In genomic region chr7:75565129-75565528, GRCh38 we compare ENCODE assay signal across 8 cellular contexts.
DNase-seq lines count a peak whose midpoint lies in the region; ATAC-seq and TF ChIP-seq lines count a peak whose summit lies in the region.

No MANE protein-coding gene starts in this region.

- POLR2A ChIA-PET in CD8-positive, alpha-beta T cell (lab: Charles Lee) = no interaction called here

- H3K27me3 Mint-ChIP-seq in dendritic cell treated with granulocyte-macrophage colony-stimulating factor and Interleukin-4, amounts not matched to agents 40 ng/mL and 50 ng/mL, for 4 days = no peaks in the 10 kb centered on the region
- peaks cover 12% of the 10 kb centered on the region for H3K27me3 Mint-ChIP-seq in mesothelial cell of epicardium (ENCODE audit: low read depth)
- no peaks in the 10 kb centered on the region for H3K27me3 Mint-ChIP-seq in CD8-positive, alpha-beta T cell (ENCODE audit: low read depth)

- in situ Hi-C loops in KBM-7 (cut with MboI; ENCODE audit: low pct_unique_long_range_greater_than_20kb, low sequenced_read_pairs) = no loop called here

- ATAC-seq in GM19023 (IDR thresholded peaks at IDR 0.05; ENCODE audit: unreplicated experiment) (no peak), HG02678 (IDR thresholded peaks at IDR 0.05; ENCODE audit: unreplicated experiment) (no peak)
- ATAC-seq in CD8-positive, alpha-beta T cell = no peak

- no peaks in the 10 kb centered on the region for H3K4me1 ChIP-seq in CD8-positive, alpha-beta T cell (ENCODE audit: insufficient read depth, low read length)

- no peak overlapping the region for H3K4me3 ChIP-seq in CD8-positive, alpha-beta T cell (ENCODE audit: low read depth, low read length)

- no peaks in the 10 kb centered on the region for H3K27me3 ChIP-seq in CD8-positive, alpha-beta T cell (ENCODE audit: insufficient read depth, low read length)

- peaks cover 29% of the 10 kb centered on the region for H3K4me1 Mint-ChIP-seq in dendritic cell treated with granulocyte-macrophage colony-stimulating factor and Interleukin-4, amounts not matched to agents 40 ng/mL and 50 ng/mL, for 4 days (ENCODE audit: low read depth)
- peaks cover 16% of the 10 kb centered on the region for H3K4me1 Mint-ChIP-seq in mesothelial cell of epicardium
- no peaks in the 10 kb centered on the region for H3K4me1 Mint-ChIP-seq in CD8-positive, alpha-beta T cell (ENCODE audit: low read depth)

- no peaks in the 10 kb centered on the region for H3K9me3 Mint-ChIP-seq in dendritic cell treated with granulocyte-macrophage colony-stimulating factor and Interleukin-4, amounts not matched to agents 40 ng/mL and 50 ng/mL, for 4 days
- H3K9me3 Mint-ChIP-seq in mesothelial cell of epicardium = no peaks in the 10 kb centered on the region
- H3K9me3 Mint-ChIP-seq in CD8-positive, alpha-beta T cell = peaks cover 7% of the 10 kb centered on the region

- H3K36me3 Mint-ChIP-seq in dendritic cell treated with granulocyte-macrophage colony-stimulating factor and Interleukin-4, amounts not matched to agents 40 ng/mL and 50 ng/mL, for 4 days (ENCODE audit: low read depth) = peaks cover 90% of the 10 kb centered on the region
- H3K36me3 Mint-ChIP-seq in mesothelial cell of epicardium = peaks cover 36% of the 10 kb centered on the region
- peaks cover 26% of the 10 kb centered on the region for H3K36me3 Mint-ChIP-seq in CD8-positive, alpha-beta T cell

- intact Hi-C loops in dendritic cell treated with granulocyte-macrophage colony-stimulating factor and Interleukin-4, amounts not matched to agents 40 ng/mL and 50 ng/mL, for 4 days (cut with micrococcal nuclease) = no loop called here
- intact Hi-C loops in CD8-positive, alpha-beta T cell (cut with DNase I, micrococcal nuclease) = no loop called here

- no peaks in the 10 kb centered on the region for H3K36me3 ChIP-seq in CD8-positive, alpha-beta T cell (ENCODE audit: insufficient read depth, low read length)

- no peak overlapping the region for H3K4me3 Mint-ChIP-seq in dendritic cell treated with granulocyte-macrophage colony-stimulating factor and Interleukin-4, amounts not matched to agents 40 ng/mL and 50 ng/mL, for 4 days
- no peak overlapping the region for H3K4me3 Mint-ChIP-seq in mesothelial cell of epicardium
- no peak overlapping the region for H3K4me3 Mint-ChIP-seq in CD8-positive, alpha-beta T cell

- peaks cover 5% of the 10 kb centered on the region for H3K9me3 ChIP-seq in CD8-positive, alpha-beta T cell (ENCODE audit: low read length)

- TF ChIP-seq CTCF in mesothelial cell of epicardium (IDR thresholded peaks at IDR 0.05; ENCODE audit: unreplicated experiment) = no peak
- no peak for TF ChIP-seq CTCF in CD8-positive, alpha-beta T cell (IDR thresholded peaks at IDR 0.05)

- H3K27ac Mint-ChIP-seq in dendritic cell treated with granulocyte-macrophage colony-stimulating factor and Interleukin-4, amounts not matched to agents 40 ng/mL and 50 ng/mL, for 4 days = peak overlapping the region; percentile 64
- peak overlapping the region; percentile 97 for H3K27ac Mint-ChIP-seq in mesothelial cell of epicardium
- H3K27ac Mint-ChIP-seq in CD8-positive, alpha-beta T cell = no peak overlapping the region

- DNase-seq in AG08396 (ENCODE audit: low spot score) = peak; percentile 82
- DNase-seq in KBM-7 = peak; percentile 85
- DNase-seq in mesothelial cell of epicardium (ENCODE audit: low spot score in 2 of 2, unreplicated experiment in 2 of 2) = peak; percentile 49 to 78
- DNase-seq in NOMO-1 treated with dmso at 0.1 percent for 144 hours (lab: John Stamatoyannopoulos, UW; ENCODE audit: unreplicated experiment) = no peak
- DNase-seq in CD8-positive, alpha-beta T cell = no peak

- CTCF ChIA-PET in CD8-positive, alpha-beta T cell (lab: Charles Lee) = no interaction called here

- H3K27ac ChIP-seq in CD8-positive, alpha-beta T cell (ENCODE audit: low read depth, low read length) = no peak overlapping the region

Comparison
In these comparisons a context has a peak if more than half of its experiments do, and no peak if none do; other contexts are left out.
1. DNase-seq: peak in AG08396 (single experiment), KBM-7 (single experiment) and mesothelial cell of epicardium (2 of 2); none in NOMO-1 treated with dmso at 0.1 percent for 144 hours (single experiment) and CD8-positive, alpha-beta T cell (0 of 7).